9 cellular contexts compared by ENCODE assay signal in genomic region chr15:63234479-63234878, GRCh38. TPM values are rescaled to one million over a fixed set of nuclear protein-coding genes. Genes with fewer than 3 reads are reported as not detected.
DNase-seq lines count a peak whose midpoint lies in the region; ATAC-seq and TF ChIP-seq lines count a peak whose summit lies in the region.
"Had no signal": no experiment of that assay in that cellular context is flagged by ENCODE, and none has a peak within 500 bp of the region (broad histone marks: within the 10 kb centered on the region; RNA-seq: fewer than 3 reads in every experiment).

No MANE protein-coding gene starts in this region.

- peak; percentile 26 for DNase-seq in ACHN
- DNase-seq in PC-3: peak; percentile 22
- DNase-seq in fibroblast of lung (ENCODE audit: low read depth in 2 of 2): peak; percentile 80 to 90
- DNase-seq in activated T-helper 1 cell treated with anti-CD3 and anti-CD28 coated beads, Interleukin-12 subunit alpha, Interleukin-12 subunit beta, Interleukin-2, Interleukin-4 antibody, amounts not matched to agents 30 ng/mL and 10 ng/mL and 1 ng/mL, durations not matched to agents 14 hours and 24 hours and 36 hours (ENCODE audit: low spot score): no peak
- DNase-seq in stimulated activated CD8-positive, alpha-beta memory T cell treated with anti-CD3 and anti-CD28 coated beads, Interleukin-4, amount 100 ng/mL, for 48 hours: no peak

- TF ChIP-seq CTCF in PC-3 (conservative IDR thresholded peaks at IDR 0.05; ENCODE audit: low read depth, low read length) (no peak), fibroblast of lung (conservative IDR thresholded peaks at IDR 0.05 in 1 of 2, IDR thresholded peaks at IDR 0.05 in 1 of 2; ENCODE audit: low read depth in 1 of 2, low read length in 2 of 2) (no peak), nephron (IDR thresholded peaks at IDR 0.05; ENCODE audit: unreplicated experiment in 3 of 3) (no peak)

- intact Hi-C loops in PC-3 (cut with micrococcal nuclease): no loop called here
- intact Hi-C loops in activated T-helper 1 cell treated with anti-CD3 and anti-CD28 coated beads, Interleukin-12 subunit alpha, Interleukin-12 subunit beta, Interleukin-2, Interleukin-4 antibody, amounts not matched to agents 30 ng/mL and 10 ng/mL and 1 ng/mL, durations not matched to agents 14 hours and 24 hours and 36 hours (cut with micrococcal nuclease): loop anchor here (5.0 kb wide), 1 partner anchor 43 kb away; the partner anchor contains the start of gene APH1B

- peaks cover 14% of the 10 kb centered on the region for H3K36me3 Mint-ChIP-seq in nephron (ENCODE audit: low read depth)
- peaks cover 25% of the 10 kb centered on the region for H3K36me3 Mint-ChIP-seq in activated T-helper 1 cell treated with anti-CD3 and anti-CD28 coated beads, Interleukin-12 subunit alpha, Interleukin-12 subunit beta, Interleukin-2, Interleukin-4 antibody, amounts not matched to agents 30 ng/mL and 10 ng/mL and 1 ng/mL, durations not matched to agents 14 hours and 24 hours and 36 hours (ENCODE audit: low read depth)

- H3K27me3 ChIP-seq in PC-3 (ENCODE audit: low read length) (no peaks in the 10 kb centered on the region), fibroblast of lung (ENCODE audit: control insufficient read depth, insufficient read depth, low read length) (no peaks in the 10 kb centered on the region)
- H3K27me3 ChIP-seq: cardiac muscle cell had no signal

- H3K9me2 ChIP-seq in PC-3 (replicated peaks; ENCODE audit: low read length): no peaks in the 10 kb centered on the region

- H3K27ac Mint-ChIP-seq in nephron: peak overlapping the region; percentile 23 to 82 (median 79)
- no peak overlapping the region for H3K27ac Mint-ChIP-seq in activated T-helper 1 cell treated with anti-CD3 and anti-CD28 coated beads, Interleukin-12 subunit alpha, Interleukin-12 subunit beta, Interleukin-2, Interleukin-4 antibody, amounts not matched to agents 30 ng/mL and 10 ng/mL and 1 ng/mL, durations not matched to agents 14 hours and 24 hours and 36 hours

- in situ Hi-C loops in ACHN (cut with HindIII; ENCODE audit: low pct_ligation_motif_present, low pct_unique_long_range_greater_than_20kb, low sequenced_read_pairs): no loop called here

- no peaks in the 10 kb centered on the region for H3K79me2 ChIP-seq in PC-3 (ENCODE audit: low read length)
- H3K79me2 ChIP-seq in fibroblast of lung (ENCODE audit: control insufficient read depth, insufficient read depth, low read length): peaks cover 23% of the 10 kb centered on the region

- peaks cover 39% of the 10 kb centered on the region for H3K4me1 Mint-ChIP-seq in nephron
- peaks cover 73% of the 10 kb centered on the region for H3K4me1 Mint-ChIP-seq in activated T-helper 1 cell treated with anti-CD3 and anti-CD28 coated beads, Interleukin-12 subunit alpha, Interleukin-12 subunit beta, Interleukin-2, Interleukin-4 antibody, amounts not matched to agents 30 ng/mL and 10 ng/mL and 1 ng/mL, durations not matched to agents 14 hours and 24 hours and 36 hours (ENCODE audit: low read depth)

- no TSS peak for BruUV-seq in PC-3 (replicated peaks; lab: Mats Ljungman, UMichigan)

- H3K9me3 Mint-ChIP-seq in nephron: peaks cover 6% of the 10 kb centered on the region
- no peaks in the 10 kb centered on the region for H3K9me3 Mint-ChIP-seq in activated T-helper 1 cell treated with anti-CD3 and anti-CD28 coated beads, Interleukin-12 subunit alpha, Interleukin-12 subunit beta, Interleukin-2, Interleukin-4 antibody, amounts not matched to agents 30 ng/mL and 10 ng/mL and 1 ng/mL, durations not matched to agents 14 hours and 24 hours and 36 hours

- H3K4me2 ChIP-seq in PC-3 (ENCODE audit: low read length) (peak overlapping the region; percentile 57), fibroblast of lung (ENCODE audit: extremely low read depth, insufficient read depth, low read length) (peak overlapping the region; percentile 68)

- H3K36me3 ChIP-seq in PC-3 (ENCODE audit: low read depth, low read length) (no peaks in the 10 kb centered on the region), fibroblast of lung (ENCODE audit: control insufficient read depth, insufficient read depth, low read length) (no peaks in the 10 kb centered on the region)
- H3K36me3 ChIP-seq: cardiac muscle cell had no signal

- no peak overlapping the region for H3K4me3 Mint-ChIP-seq in nephron
- H3K4me3 Mint-ChIP-seq in activated T-helper 1 cell treated with anti-CD3 and anti-CD28 coated beads, Interleukin-12 subunit alpha, Interleukin-12 subunit beta, Interleukin-2, Interleukin-4 antibody, amounts not matched to agents 30 ng/mL and 10 ng/mL and 1 ng/mL, durations not matched to agents 14 hours and 24 hours and 36 hours: no peak overlapping the region

- H3K27ac ChIP-seq in PC-3 (ENCODE audit: low read length): peak overlapping the region; percentile 66
- peak overlapping the region; percentile 82 for H3K27ac ChIP-seq in fibroblast of lung (ENCODE audit: insufficient read depth, low read length)
- H3K27ac ChIP-seq: cardiac muscle cell had no signal

- H4K20me1 ChIP-seq in PC-3 (ENCODE audit: low read length) (no peaks in the 10 kb centered on the region), fibroblast of lung (ENCODE audit: control insufficient read depth, extremely low read depth, insufficient read depth, low read length) (no peaks in the 10 kb centered on the region)

- CTCF ChIA-PET in PC-3 (lab: Charles Lee): interaction anchor here (0.6 kb wide), 1 partner anchor 68 kb away, joined by 3 read pairs; no protein-coding TSS in a partner anchor

- H3F3A ChIP-seq in PC-3 (ENCODE audit: low read length, unreplicated experiment): peaks cover 4% of the 10 kb centered on the region

- POLR2A ChIA-PET in PC-3 (lab: Charles Lee; ENCODE audit: unreplicated experiment): interaction anchor here (0.8 kb wide), 1 partner anchor 84 kb away, joined by 5 read pairs; no protein-coding TSS in a partner anchor

- H3K9ac ChIP-seq in PC-3 (ENCODE audit: low read length) (peak overlapping the region; percentile 8; the same call in 1 of the 2 replicates), fibroblast of lung (ENCODE audit: insufficient read depth, low read length) (peak overlapping the region; percentile 29)

- H3K4me3 ChIP-seq in PC-3 (ENCODE audit: low read length): no peak overlapping the region
- peak overlapping the region in 1 of 4 experiments; percentile 8 for H3K4me3 ChIP-seq in fibroblast of lung (replicated peaks in 1 of 4; ENCODE audit: control extremely low read depth in 1 of 4, insufficient read depth in 1 of 4, low read depth in 3 of 4, low read length in 4 of 4)
- H3K4me3 ChIP-seq: cardiac muscle cell had no signal

- peaks cover 61% of the 10 kb centered on the region for H3K4me1 ChIP-seq in PC-3 (ENCODE audit: insufficient read depth, low read length)
- H3K4me1 ChIP-seq in fibroblast of lung (ENCODE audit: control insufficient read depth, extremely low read depth, insufficient read depth, low read length): peaks cover 37% of the 10 kb centered on the region

- ATAC-seq in PC-3: peak; percentile 29
- no peak for ATAC-seq in GM18867 (IDR thresholded peaks at IDR 0.05; ENCODE audit: unreplicated experiment)
- no peak for ATAC-seq in HG02973 (IDR thresholded peaks at IDR 0.05; ENCODE audit: unreplicated experiment)

- H2AFZ ChIP-seq in PC-3 (ENCODE audit: low read length) (no peak overlapping the region), fibroblast of lung (ENCODE audit: low read length) (no peak overlapping the region)

- no peaks in the 10 kb centered on the region for H3K27me3 Mint-ChIP-seq in nephron (ENCODE audit: low read depth)
- no peaks in the 10 kb centered on the region for H3K27me3 Mint-ChIP-seq in activated T-helper 1 cell treated with anti-CD3 and anti-CD28 coated beads, Interleukin-12 subunit alpha, Interleukin-12 subunit beta, Interleukin-2, Interleukin-4 antibody, amounts not matched to agents 30 ng/mL and 10 ng/mL and 1 ng/mL, durations not matched to agents 14 hours and 24 hours and 36 hours (ENCODE audit: insufficient read depth)

- H3K9me3 ChIP-seq in PC-3 (ENCODE audit: low read length) (no peaks in the 10 kb centered on the region), fibroblast of lung (ENCODE audit: control insufficient read depth, insufficient read depth, low read depth, low read length) (no peaks in the 10 kb centered on the region)

RNA-seq across cellular contexts. Expression of gene APH1B, which starts 42.9 kb away (rescaled TPM):
- total RNA-seq in PC-3 (2014; rRNA removed) (2.6 and 2.8 TPM in 2 replicates), fibroblast of lung (15.4 and 32.2 TPM in 2 replicates)
- polyA plus RNA-seq in fibroblast of lung: 21.9 and 23.5 TPM in 2 replicates
- 16.5 and 16.6 TPM in 2 replicates for polyA plus RNA-seq in fibroblast of lung (2012)
- polyA minus RNA-seq in fibroblast of lung (ENCODE audit: low replicate concordance): 12.1 and 23.2 TPM in 2 replicates
- total RNA-seq in activated T-helper 1 cell treated with anti-CD3 and anti-CD28 coated beads, Interleukin-12 subunit alpha, Interleukin-12 subunit beta, Interleukin-2, Interleukin-4 antibody, amounts not matched to agents 30 ng/mL and 10 ng/mL and 1 ng/mL, durations not matched to agents 14 hours and 24 hours and 36 hours: 4.1 and 6.2 TPM in 2 replicates

RNA-seq across cellular contexts. Expression of gene RAB8B, which starts 45.1 kb away (rescaled TPM):
- total RNA-seq in PC-3 (2014; rRNA removed): 6.2 and 8.5 TPM in 2 replicates
- 111 and 184 TPM in 2 replicates for total RNA-seq in fibroblast of lung
- polyA plus RNA-seq in fibroblast of lung: 107 and 112 TPM in 2 replicates
- 52.4 and 57.7 TPM in 2 replicates for polyA plus RNA-seq in fibroblast of lung (2012)
- 12.1 and 16.7 TPM in 2 replicates for polyA minus RNA-seq in fibroblast of lung (ENCODE audit: low replicate concordance)
- 135 and 149 TPM in 2 replicates for total RNA-seq in activated T-helper 1 cell treated with anti-CD3 and anti-CD28 coated beads, Interleukin-12 subunit alpha, Interleukin-12 subunit beta, Interleukin-2, Interleukin-4 antibody, amounts not matched to agents 30 ng/mL and 10 ng/mL and 1 ng/mL, durations not matched to agents 14 hours and 24 hours and 36 hours

Comparison
In these comparisons a context has a peak if more than half of its experiments do, and no peak if none do; other contexts are left out.
1. DNase-seq: peak in ACHN (single experiment), PC-3 (single experiment) and fibroblast of lung (2 of 2); none in activated T-helper 1 cell treated with anti-CD3 and anti-CD28 coated beads, Interleukin-12 subunit alpha, Interleukin-12 subunit beta, Interleukin-2, Interleukin-4 antibody, amounts not matched to agents 30 ng/mL and 10 ng/mL and 1 ng/mL, durations not matched to agents 14 hours and 24 hours and 36 hours (single experiment) and stimulated activated CD8-positive, alpha-beta memory T cell treated with anti-CD3 and anti-CD28 coated beads, Interleukin-4, amount 100 ng/mL, for 48 hours (single experiment).
2. RNA of gene RAB8B, which starts 45.1 kb away (total RNA-seq): 135 to 149 TPM in activated T-helper 1 cell treated with anti-CD3 and anti-CD28 coated beads, Interleukin-12 subunit alpha, Interleukin-12 subunit beta, Interleukin-2, Interleukin-4 antibody, amounts not matched to agents 30 ng/mL and 10 ng/mL and 1 ng/mL, durations not matched to agents 14 hours and 24 hours and 36 hours and 111 to 184 TPM in fibroblast of lung; 6.2 to 8.5 TPM in PC-3; every median in the first group is over 10 times any median in the second.